ENCODE assay signal across 10 cellular contexts in the genomic region with DNA sequence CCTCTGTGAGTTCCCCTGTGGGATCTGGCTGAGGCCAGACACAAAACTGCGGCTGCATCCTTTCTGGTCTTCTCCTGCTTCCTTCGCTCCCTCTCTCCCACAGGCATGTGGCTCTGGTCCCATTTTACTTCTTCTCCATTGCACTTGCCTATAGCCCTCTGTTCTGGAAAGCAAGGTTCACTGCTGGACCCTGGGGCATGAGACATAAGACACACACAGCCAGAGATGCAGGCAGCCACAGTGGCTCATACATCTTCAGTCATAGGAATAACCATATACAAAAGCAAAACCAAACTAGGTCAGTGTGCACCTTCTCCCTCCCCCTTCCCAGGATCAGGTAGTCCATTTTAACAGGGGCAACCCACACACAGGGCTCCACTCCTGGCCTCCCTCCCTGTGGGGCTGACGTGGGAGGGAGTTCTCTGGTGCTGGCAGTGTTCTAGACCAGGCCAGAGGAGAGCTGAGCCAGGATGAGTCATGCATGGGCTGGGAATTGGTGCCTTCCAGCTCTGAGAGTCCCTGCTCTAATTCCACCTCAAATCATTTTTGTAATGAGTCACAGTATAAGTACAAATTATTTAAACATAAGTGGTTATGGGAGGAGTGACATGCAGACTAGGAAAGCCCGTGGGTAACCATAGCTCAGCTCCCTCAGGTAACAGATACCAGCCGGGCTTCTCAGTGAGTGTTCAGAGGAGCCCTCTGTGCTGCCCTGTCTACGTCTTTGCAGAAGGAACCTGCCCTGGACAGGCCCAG. TPM values are rescaled to one million over a fixed set of nuclear protein-coding genes. Genes with fewer than 3 reads are reported as not detected.
DNase-seq lines count a peak whose midpoint lies in the region; ATAC-seq and TF ChIP-seq lines count a peak whose summit lies in the region.
"Had no signal": no experiment of that assay in that cellular context is flagged by ENCODE, and none has a peak within 500 bp of the region (broad histone marks: within the 10 kb centered on the region; RNA-seq: fewer than 3 reads in every experiment).

No MANE protein-coding gene starts in this region.

- no peaks in the 10 kb centered on the region for H3F3A ChIP-seq in GM23338 (replicated peaks; ENCODE audit: low read depth)

- DNase-seq in ACHN (peak; percentile 62), colonic mucosa (peak; percentile 38), mucosa of descending colon (peak in 1 of 3 donors; percentile 21), T-helper 2 cell (no peak), GM23338 (ENCODE audit: low spot score) (no peak), NCI-H446 treated with DMSO at 0.1 percent for 48 hours (lab: John Stamatoyannopoulos, UW) (no peak)

- H3K4me3 Mint-ChIP-seq in GM23338: no peak overlapping the region
- H3K4me3 Mint-ChIP-seq: IgD-negative memory B cell had no signal

- POLR2A ChIA-PET in HEK293 (lab: Yijun Ruan, JAX): no interaction called here

- H2AFZ ChIP-seq in GM23338: no peak overlapping the region

- no peaks in the 10 kb centered on the region for H3K36me3 Mint-ChIP-seq in GM23338 (ENCODE audit: low read depth)
- H3K36me3 Mint-ChIP-seq: IgD-negative memory B cell had no signal

- H3K4me1 ChIP-seq in HEK293 (ENCODE audit: control insufficient read depth, insufficient read depth, low read length) (peaks cover 16% of the 10 kb centered on the region), colonic mucosa (no peaks in the 10 kb centered on the region), mucosa of descending colon (ENCODE audit: low read depth) (peaks cover 5% of the 10 kb centered on the region), GM23338 (ENCODE audit: insufficient read depth) (no peaks in the 10 kb centered on the region)

- intact Hi-C loops in colonic mucosa (cut with DNase I) (no loop called here), mucosa of descending colon (cut with DNase I, micrococcal nuclease) (no loop called here)

- H3K4me2 ChIP-seq in GM23338: no peak overlapping the region

- H3K9me2 ChIP-seq in GM23338 (ENCODE audit: insufficient read depth): no peaks in the 10 kb centered on the region

- CTCF ChIA-PET in HEK293 (lab: Yijun Ruan, JAX): interaction anchor here (1.0 kb wide), 1 partner anchor 15 kb away, joined by 3 read pairs; no protein-coding TSS in a partner anchor

- H3K4me3 ChIP-seq in HEK293 (ENCODE audit: low read depth, low read length) (no peak overlapping the region), colonic mucosa (no peak overlapping the region), mucosa of descending colon (no peak overlapping the region), GM23338 (no peak overlapping the region)

- H3K27ac Mint-ChIP-seq in GM23338: no peak overlapping the region
- H3K27ac Mint-ChIP-seq: IgD-negative memory B cell had no signal

- no peaks in the 10 kb centered on the region for H3K79me2 ChIP-seq in GM23338 (replicated peaks; ENCODE audit: insufficient read depth)

- ATAC-seq in mucosa of descending colon: peak; percentile 72
- ATAC-seq in GM21723 (IDR thresholded peaks at IDR 0.05; ENCODE audit: unreplicated experiment): no peak
- ATAC-seq in GM23338: no peak

- no peaks in the 10 kb centered on the region for H4K20me1 ChIP-seq in GM23338 (replicated peaks; ENCODE audit: insufficient read depth)

- TF ChIP-seq CTCF in HEK293 (tag by site-specific recombination; IDR thresholded peaks at IDR 0.05): no peak
- TF ChIP-seq CTCF in colonic mucosa (IDR thresholded peaks at IDR 0.05): no peak
- TF ChIP-seq CTCF in mucosa of descending colon (IDR thresholded peaks at IDR 0.05): no peak
- TF ChIP-seq CTCF in GM23338 (conservative IDR thresholded peaks at IDR 0.05; ENCODE audit: low read depth in 2 of 2): no peak

- no peaks in the 10 kb centered on the region for H3K9me3 Mint-ChIP-seq in GM23338
- H3K9me3 Mint-ChIP-seq: IgD-negative memory B cell had no signal

- peaks cover 12% of the 10 kb centered on the region for H3K4me1 Mint-ChIP-seq in GM23338
- H3K4me1 Mint-ChIP-seq: IgD-negative memory B cell had no signal

- peaks cover 3% of the 10 kb centered on the region for H3K27me3 Mint-ChIP-seq in GM23338 (ENCODE audit: insufficient read depth, low read depth, poor library complexity)

- in situ Hi-C loops in ACHN (cut with HindIII; ENCODE audit: low pct_ligation_motif_present, low pct_unique_long_range_greater_than_20kb, low sequenced_read_pairs): no loop called here

- H3K36me3 ChIP-seq in HEK293 (ENCODE audit: control insufficient read depth in 2 of 2, insufficient read depth in 1 of 2, low read length in 2 of 2) (no peaks in the 10 kb centered on the region), colonic mucosa (no peaks in the 10 kb centered on the region), mucosa of descending colon (ENCODE audit: low read depth) (no peaks in the 10 kb centered on the region), GM23338 (ENCODE audit: insufficient read depth) (no peaks in the 10 kb centered on the region)

- H3K27ac ChIP-seq in HEK293 (ENCODE audit: extremely low read depth, low read depth, low read length) (no peak overlapping the region; the same call in 1 of the 2 replicates), colonic mucosa (no peak overlapping the region), GM23338 (ENCODE audit: low read depth) (no peak overlapping the region)

- H3K27me3 ChIP-seq in colonic mucosa: no peaks in the 10 kb centered on the region
- H3K27me3 ChIP-seq in GM23338 (ENCODE audit: insufficient read depth): no peaks in the 10 kb centered on the region

- no peaks in the 10 kb centered on the region for H3K9me3 ChIP-seq in HEK293 (ENCODE audit: control insufficient read depth, insufficient read depth, low read depth, low read length)
- no peaks in the 10 kb centered on the region for H3K9me3 ChIP-seq in colonic mucosa
- no peaks in the 10 kb centered on the region for H3K9me3 ChIP-seq in mucosa of descending colon

- no peak overlapping the region for H3K9ac ChIP-seq in colonic mucosa (ENCODE audit: low read depth in 2 of 2, low read length in 2 of 2)

TF ChIP-seq in HEK293, 187 proteins besides CTCF, POLR2A, EP300 and RAD21 (continues in another document):
- TF ChIP-seq ZNF560 (tag by site-specific recombination; IDR thresholded peaks at IDR 0.05; ENCODE audit: borderline replicate concordance) (no peak), ZNF701 (tag by site-specific recombination; IDR thresholded peaks at IDR 0.05) (no peak), GLIS2 (tag by site-specific recombination; IDR thresholded peaks at IDR 0.05) (peak; percentile 77)
- TF ChIP-seq, protein P1, sequence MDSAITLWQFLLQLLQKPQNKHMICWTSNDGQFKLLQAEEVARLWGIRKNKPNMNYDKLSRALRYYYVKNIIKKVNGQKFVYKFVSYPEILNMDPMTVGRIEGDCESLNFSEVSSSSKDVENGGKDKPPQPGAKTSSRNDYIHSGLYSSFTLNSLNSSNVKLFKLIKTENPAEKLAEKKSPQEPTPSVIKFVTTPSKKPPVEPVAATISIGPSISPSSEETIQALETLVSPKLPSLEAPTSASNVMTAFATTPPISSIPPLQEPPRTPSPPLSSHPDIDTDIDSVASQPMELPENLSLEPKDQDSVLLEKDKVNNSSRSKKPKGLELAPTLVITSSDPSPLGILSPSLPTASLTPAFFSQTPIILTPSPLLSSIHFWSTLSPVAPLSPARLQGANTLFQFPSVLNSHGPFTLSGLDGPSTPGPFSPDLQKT (IDR thresholded peaks at IDR 0.05; ENCODE audit: borderline replicate concordance, low read depth, low read length): no peak

TF ChIP-seq in GM23338, 12 proteins besides CTCF, POLR2A, EP300 and RAD21 (continues in another document):
- TF ChIP-seq CREB1 (CRISPR knock-in tag; IDR thresholded peaks at IDR 0.05; ENCODE audit: low read depth): no peak
- TF ChIP-seq STAT1 (IDR thresholded peaks at IDR 0.05; ENCODE audit: unreplicated experiment): no peak
- TF ChIP-seq, protein P2, sequence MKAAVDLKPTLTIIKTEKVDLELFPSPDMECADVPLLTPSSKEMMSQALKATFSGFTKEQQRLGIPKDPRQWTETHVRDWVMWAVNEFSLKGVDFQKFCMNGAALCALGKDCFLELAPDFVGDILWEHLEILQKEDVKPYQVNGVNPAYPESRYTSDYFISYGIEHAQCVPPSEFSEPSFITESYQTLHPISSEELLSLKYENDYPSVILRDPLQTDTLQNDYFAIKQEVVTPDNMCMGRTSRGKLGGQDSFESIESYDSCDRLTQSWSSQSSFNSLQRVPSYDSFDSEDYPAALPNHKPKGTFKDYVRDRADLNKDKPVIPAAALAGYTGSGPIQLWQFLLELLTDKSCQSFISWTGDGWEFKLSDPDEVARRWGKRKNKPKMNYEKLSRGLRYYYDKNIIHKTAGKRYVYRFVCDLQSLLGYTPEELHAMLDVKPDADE (IDR thresholded peaks at IDR 0.05): no peak
- TF ChIP-seq JUNB (IDR thresholded peaks at IDR 0.05; ENCODE audit: unreplicated experiment): no peak
- no peak for TF ChIP-seq EZH2 (IDR thresholded peaks at IDR 0.05; ENCODE audit: low read depth, unreplicated experiment)
- TF ChIP-seq ZNF331 (CRISPR knock-in tag; IDR thresholded peaks at IDR 0.05; ENCODE audit: low read depth): no peak
- no peak for TF ChIP-seq NANOG (IDR thresholded peaks at IDR 0.05; ENCODE audit: borderline replicate concordance)

RNA-seq across cellular contexts. Expression of a gene that starts 58.0 kb away (rescaled TPM):
- total RNA-seq in colonic mucosa (1 to 10 TPM in 1 of 2 donors, under 1 TPM in 1; 0.48 to 1.3 TPM), mucosa of descending colon (1 to 10 TPM in 1 of 3 donors, under 1 TPM in 2; 0.84 to 4.6 (median 0.98) TPM)
- 2.1 and 2.8 TPM in 2 replicates for total RNA-seq in GM23338 (2014; rRNA removed; shearing (Covaris generic))
- 0.37 and 0.52 TPM in 2 replicates for polyA plus RNA-seq in GM23338 (2016; fragmentation: Nextera tagmentation; extraction: Ambion mirVana)
- total RNA-seq: mononuclear cell had no signal
- polyA plus RNA-seq: IgD-negative memory B cell had no signal

Comparison
In these comparisons a context has a peak if more than half of its experiments do, and no peak if none do; other contexts are left out.
1. DNase-seq: peak in ACHN (single experiment) and colonic mucosa (single experiment); none in T-helper 2 cell (0 of 5), GM23338 (single experiment) and NCI-H446 treated with DMSO at 0.1 percent for 48 hours (single experiment).